ENCODE assay signal across 1 cellular context in genomic region chr10:100997364-100998182, GRCh38.
TF ChIP-seq lines count a peak whose summit lies in the region.

No MANE protein-coding gene starts in this region.

TF ChIP-seq in GM12878, 131 proteins besides CTCF, POLR2A, EP300 and RAD21 (continues in another document):
- TF ChIP-seq KAT2A (conservative IDR thresholded peaks at IDR 0.05; ENCODE audit: control insufficient read depth, low read depth, low read length) (no peak), FOXK2 (IDR thresholded peaks at IDR 0.05) (peak; percentile 74), HDAC2 (IDR thresholded peaks at IDR 0.05) (no peak), NFIC (IDR thresholded peaks at IDR 0.05; ENCODE audit: low read depth, low read length) (no peak), NFXL1 (IDR thresholded peaks at IDR 0.05; ENCODE audit: borderline replicate concordance) (no peak), SIX5 (IDR thresholded peaks at IDR 0.05; ENCODE audit: low read depth, low read length, severe bottlenecking) (no peak), TCF7 (IDR thresholded peaks at IDR 0.05; ENCODE audit: borderline replicate concordance) (no peak), ATF2 (IDR thresholded peaks at IDR 0.05; ENCODE audit: low read length) (no peak), ZBED1 (IDR thresholded peaks at IDR 0.05; ENCODE audit: borderline replicate concordance) (no peak), SREBF2 (IDR thresholded peaks at IDR 0.05; ENCODE audit: low read length) (no peak), PKNOX1 (IDR thresholded peaks at IDR 0.05) (no peak), ZNF592 (IDR thresholded peaks at IDR 0.05) (no peak), MYB (IDR thresholded peaks at IDR 0.05; ENCODE audit: borderline replicate concordance, low read depth, low read length) (no peak), POLR2AphosphoS5 (IDR thresholded peaks at IDR 0.05; ENCODE audit: low read length) (no peak), SMAD5 (IDR thresholded peaks at IDR 0.05; ENCODE audit: low read depth) (no peak), MEF2B (IDR thresholded peaks at IDR 0.05; ENCODE audit: partially characterized antibody, poor library complexity, severe bottlenecking) (no peak), YY1 (IDR thresholded peaks at IDR 0.05; ENCODE audit: low read depth, low read length) (peak; percentile 23; the same call in 1 of the 2 replicates), TCF3 (IDR thresholded peaks at IDR 0.05; ENCODE audit: borderline replicate concordance, insufficient read depth, low read depth, low read length) (no peak), MTA2 (IDR thresholded peaks at IDR 0.05; ENCODE audit: low read depth) (no peak), CREM (IDR thresholded peaks at IDR 0.05; ENCODE audit: low read depth) (no peak), ZNF687 (IDR thresholded peaks at IDR 0.05) (no peak), NKRF (conservative IDR thresholded peaks at IDR 0.05) (peak; percentile 59; the same call in 1 of the 2 replicates), USF2 (IDR thresholded peaks at IDR 0.05; ENCODE audit: borderline replicate concordance, low read depth, low read length) (peak; percentile 43), ATF7 (IDR thresholded peaks at IDR 0.05; ENCODE audit: low read depth) (no peak), MTA3 (IDR thresholded peaks at IDR 0.05; ENCODE audit: borderline replicate concordance, low read length) (no peak), LARP7 (IDR thresholded peaks at IDR 0.05) (peak; percentile 84), RBBP5 (conservative IDR thresholded peaks at IDR 0.05) (no peak), HDAC6 (IDR thresholded peaks at IDR 0.05; ENCODE audit: unreplicated experiment) (no peak), ZZZ3 (IDR thresholded peaks at IDR 0.05; ENCODE audit: control insufficient read depth, insufficient read length, low read depth) (no peak), FOXM1 (IDR thresholded peaks at IDR 0.05; ENCODE audit: low read depth, low read length) (peak; percentile 66; the same call in 1 of the 2 replicates), YBX1 (IDR thresholded peaks at IDR 0.05) (no peak), EED (IDR thresholded peaks at IDR 0.05; ENCODE audit: low read depth) (peak; percentile 89), USF1 (IDR thresholded peaks at IDR 0.05; ENCODE audit: borderline replicate concordance, extremely low read length, insufficient read depth, low read depth, low read length) (peak; percentile 80), CHD1 (IDR thresholded peaks at IDR 0.05; ENCODE audit: low read depth, low read length) (0 out of 2 replicates have a peak, but pooled peaks have one; percentile 51), CBX5 (IDR thresholded peaks at IDR 0.05; ENCODE audit: low read depth) (no peak), MXI1 (IDR thresholded peaks at IDR 0.05; ENCODE audit: low read depth, low read length) (peak; percentile 20; the same call in 1 of the 2 replicates), PAX5 (IDR thresholded peaks at IDR 0.05; ENCODE audit: borderline replicate concordance, low read depth, low read length) (no peak), PBX3 (IDR thresholded peaks at IDR 0.05; ENCODE audit: insufficient replicate concordance, low read depth, low read length) (no peak), DPF2 (IDR thresholded peaks at IDR 0.05) (no peak), BCLAF1 (IDR thresholded peaks at IDR 0.05) (no peak)
